In the genomic region with DNA sequence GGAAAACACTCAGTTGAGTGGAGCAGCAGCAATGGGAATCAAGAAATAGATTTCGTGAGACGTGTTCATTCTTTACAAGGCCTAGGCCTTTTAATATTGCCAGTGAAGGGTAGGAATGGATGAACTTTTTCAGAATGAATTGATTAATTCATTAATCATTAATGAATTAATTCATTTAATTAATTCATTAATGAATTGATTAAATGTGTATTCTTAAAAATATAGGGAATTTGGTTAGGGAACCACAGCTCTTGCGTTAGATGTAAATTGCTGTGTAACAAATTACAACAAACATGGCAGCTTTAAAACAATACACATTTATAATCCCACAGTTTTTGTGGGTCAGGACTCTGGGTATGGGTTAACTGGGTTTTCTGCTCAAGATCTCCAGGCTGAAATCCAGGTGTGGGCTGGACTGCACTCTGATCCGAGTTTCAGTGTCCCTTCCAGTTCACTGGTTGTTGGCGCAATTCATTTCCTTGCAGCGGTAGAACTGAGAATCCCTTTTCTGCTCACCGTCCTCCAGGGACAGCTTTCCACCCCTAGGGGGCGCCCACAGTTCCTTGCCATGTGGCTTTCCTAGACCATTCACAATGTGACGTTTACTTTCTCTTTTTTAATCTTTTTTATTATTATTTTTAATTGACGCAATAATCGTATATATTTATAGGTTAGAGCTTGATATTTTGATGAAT, we compare ENCODE assay signal across 1 cellular context.
TF ChIP-seq lines count a peak whose summit lies in the region.

No MANE protein-coding gene starts in this region.

TF ChIP-seq in HepG2, 621 proteins besides CTCF, POLR2A, EP300 and RAD21 (continued from another document and continues in another):
- TF ChIP-seq, protein P1, sequence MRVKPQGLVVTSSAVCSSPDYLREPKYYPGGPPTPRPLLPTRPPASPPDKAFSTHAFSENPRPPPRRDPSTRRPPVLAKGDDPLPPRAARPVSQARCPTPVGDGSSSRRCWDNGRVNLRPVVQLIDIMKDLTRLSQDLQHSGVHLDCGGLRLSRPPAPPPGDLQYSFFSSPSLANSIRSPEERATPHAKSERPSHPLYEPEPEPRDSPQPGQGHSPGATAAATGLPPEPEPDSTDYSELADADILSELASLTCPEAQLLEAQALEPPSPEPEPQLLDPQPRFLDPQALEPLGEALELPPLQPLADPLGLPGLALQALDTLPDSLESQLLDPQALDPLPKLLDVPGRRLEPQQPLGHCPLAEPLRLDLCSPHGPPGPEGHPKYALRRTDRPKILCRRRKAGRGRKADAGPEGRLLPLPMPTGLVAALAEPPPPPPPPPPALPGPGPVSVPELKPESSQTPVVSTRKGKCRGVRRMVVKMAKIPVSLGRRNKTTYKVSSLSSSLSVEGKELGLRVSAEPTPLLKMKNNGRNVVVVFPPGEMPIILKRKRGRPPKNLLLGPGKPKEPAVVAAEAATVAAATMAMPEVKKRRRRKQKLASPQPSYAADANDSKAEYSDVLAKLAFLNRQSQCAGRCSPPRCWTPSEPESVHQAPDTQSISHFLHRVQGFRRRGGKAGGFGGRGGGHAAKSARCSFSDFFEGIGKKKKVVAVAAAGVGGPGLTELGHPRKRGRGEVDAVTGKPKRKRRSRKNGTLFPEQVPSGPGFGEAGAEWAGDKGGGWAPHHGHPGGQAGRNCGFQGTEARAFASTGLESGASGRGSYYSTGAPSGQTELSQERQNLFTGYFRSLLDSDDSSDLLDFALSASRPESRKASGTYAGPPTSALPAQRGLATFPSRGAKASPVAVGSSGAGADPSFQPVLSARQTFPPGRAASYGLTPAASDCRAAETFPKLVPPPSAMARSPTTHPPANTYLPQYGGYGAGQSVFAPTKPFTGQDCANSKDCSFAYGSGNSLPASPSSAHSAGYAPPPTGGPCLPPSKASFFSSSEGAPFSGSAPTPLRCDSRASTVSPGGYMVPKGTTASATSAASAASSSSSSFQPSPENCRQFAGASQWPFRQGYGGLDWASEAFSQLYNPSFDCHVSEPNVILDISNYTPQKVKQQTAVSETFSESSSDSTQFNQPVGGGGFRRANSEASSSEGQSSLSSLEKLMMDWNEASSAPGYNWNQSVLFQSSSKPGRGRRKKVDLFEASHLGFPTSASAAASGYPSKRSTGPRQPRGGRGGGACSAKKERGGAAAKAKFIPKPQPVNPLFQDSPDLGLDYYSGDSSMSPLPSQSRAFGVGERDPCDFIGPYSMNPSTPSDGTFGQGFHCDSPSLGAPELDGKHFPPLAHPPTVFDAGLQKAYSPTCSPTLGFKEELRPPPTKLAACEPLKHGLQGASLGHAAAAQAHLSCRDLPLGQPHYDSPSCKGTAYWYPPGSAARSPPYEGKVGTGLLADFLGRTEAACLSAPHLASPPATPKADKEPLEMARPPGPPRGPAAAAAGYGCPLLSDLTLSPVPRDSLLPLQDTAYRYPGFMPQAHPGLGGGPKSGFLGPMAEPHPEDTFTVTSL (CRISPR knock-in tag; IDR thresholded peaks at IDR 0.05; ENCODE audit: borderline replicate concordance), result no peak
- TF ChIP-seq ZNF329 (CRISPR knock-in tag; IDR thresholded peaks at IDR 0.05; ENCODE audit: low read depth), result no peak
- TF ChIP-seq CENPX (CRISPR knock-in tag; IDR thresholded peaks at IDR 0.05), result no peak
- TF ChIP-seq SP5 (CRISPR knock-in tag; IDR thresholded peaks at IDR 0.05; ENCODE audit: borderline replicate concordance, low read depth), result 0 out of 2 replicates have a peak, but pooled peaks have one; percentile 20
- TF ChIP-seq, protein P2, sequence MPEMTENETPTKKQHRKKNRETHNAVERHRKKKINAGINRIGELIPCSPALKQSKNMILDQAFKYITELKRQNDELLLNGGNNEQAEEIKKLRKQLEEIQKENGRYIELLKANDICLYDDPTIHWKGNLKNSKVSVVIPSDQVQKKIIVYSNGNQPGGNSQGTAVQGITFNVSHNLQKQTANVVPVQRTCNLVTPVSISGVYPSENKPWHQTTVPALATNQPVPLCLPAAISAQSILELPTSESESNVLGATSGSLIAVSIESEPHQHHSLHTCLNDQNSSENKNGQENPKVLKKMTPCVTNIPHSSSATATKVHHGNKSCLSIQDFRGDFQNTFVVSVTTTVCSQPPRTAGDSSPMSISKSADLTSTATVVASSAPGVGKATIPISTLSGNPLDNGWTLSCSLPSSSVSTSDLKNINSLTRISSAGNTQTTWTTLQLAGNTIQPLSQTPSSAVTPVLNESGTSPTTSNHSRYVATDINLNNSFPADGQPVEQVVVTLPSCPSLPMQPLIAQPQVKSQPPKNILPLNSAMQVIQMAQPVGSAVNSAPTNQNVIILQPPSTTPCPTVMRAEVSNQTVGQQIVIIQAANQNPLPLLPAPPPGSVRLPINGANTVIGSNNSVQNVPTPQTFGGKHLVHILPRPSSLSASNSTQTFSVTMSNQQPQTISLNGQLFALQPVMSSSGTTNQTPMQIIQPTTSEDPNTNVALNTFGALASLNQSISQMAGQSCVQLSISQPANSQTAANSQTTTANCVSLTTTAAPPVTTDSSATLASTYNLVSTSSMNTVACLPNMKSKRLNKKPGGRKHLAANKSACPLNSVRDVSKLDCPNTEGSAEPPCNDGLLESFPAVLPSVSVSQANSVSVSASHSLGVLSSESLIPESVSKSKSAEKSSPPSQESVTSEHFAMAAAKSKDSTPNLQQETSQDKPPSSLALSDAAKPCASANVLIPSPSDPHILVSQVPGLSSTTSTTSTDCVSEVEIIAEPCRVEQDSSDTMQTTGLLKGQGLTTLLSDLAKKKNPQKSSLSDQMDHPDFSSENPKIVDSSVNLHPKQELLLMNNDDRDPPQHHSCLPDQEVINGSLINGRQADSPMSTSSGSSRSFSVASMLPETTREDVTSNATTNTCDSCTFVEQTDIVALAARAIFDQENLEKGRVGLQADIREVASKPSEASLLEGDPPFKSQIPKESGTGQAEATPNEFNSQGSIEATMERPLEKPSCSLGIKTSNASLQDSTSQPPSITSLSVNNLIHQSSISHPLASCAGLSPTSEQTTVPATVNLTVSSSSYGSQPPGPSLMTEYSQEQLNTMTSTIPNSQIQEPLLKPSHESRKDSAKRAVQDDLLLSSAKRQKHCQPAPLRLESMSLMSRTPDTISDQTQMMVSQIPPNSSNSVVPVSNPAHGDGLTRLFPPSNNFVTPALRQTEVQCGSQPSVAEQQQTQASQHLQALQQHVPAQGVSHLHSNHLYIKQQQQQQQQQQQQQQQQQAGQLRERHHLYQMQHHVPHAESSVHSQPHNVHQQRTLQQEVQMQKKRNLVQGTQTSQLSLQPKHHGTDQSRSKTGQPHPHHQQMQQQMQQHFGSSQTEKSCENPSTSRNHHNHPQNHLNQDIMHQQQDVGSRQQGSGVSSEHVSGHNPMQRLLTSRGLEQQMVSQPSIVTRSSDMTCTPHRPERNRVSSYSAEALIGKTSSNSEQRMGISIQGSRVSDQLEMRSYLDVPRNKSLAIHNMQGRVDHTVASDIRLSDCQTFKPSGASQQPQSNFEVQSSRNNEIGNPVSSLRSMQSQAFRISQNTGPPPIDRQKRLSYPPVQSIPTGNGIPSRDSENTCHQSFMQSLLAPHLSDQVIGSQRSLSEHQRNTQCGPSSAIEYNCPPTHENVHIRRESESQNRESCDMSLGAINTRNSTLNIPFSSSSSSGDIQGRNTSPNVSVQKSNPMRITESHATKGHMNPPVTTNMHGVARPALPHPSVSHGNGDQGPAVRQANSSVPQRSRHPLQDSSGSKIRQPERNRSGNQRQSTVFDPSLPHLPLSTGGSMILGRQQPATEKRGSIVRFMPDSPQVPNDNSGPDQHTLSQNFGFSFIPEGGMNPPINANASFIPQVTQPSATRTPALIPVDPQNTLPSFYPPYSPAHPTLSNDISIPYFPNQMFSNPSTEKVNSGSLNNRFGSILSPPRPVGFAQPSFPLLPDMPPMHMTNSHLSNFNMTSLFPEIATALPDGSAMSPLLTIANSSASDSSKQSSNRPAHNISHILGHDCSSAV (CRISPR knock-in tag; IDR thresholded peaks at IDR 0.05; ENCODE audit: borderline replicate concordance), result no peak
- TF ChIP-seq, protein P3, sequence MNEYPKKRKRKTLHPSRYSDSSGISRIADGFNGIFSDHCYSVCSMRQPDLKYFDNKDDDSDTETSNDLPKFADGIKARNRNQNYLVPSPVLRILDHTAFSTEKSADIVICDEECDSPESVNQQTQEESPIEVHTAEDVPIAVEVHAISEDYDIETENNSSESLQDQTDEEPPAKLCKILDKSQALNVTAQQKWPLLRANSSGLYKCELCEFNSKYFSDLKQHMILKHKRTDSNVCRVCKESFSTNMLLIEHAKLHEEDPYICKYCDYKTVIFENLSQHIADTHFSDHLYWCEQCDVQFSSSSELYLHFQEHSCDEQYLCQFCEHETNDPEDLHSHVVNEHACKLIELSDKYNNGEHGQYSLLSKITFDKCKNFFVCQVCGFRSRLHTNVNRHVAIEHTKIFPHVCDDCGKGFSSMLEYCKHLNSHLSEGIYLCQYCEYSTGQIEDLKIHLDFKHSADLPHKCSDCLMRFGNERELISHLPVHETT (CRISPR knock-in tag; conservative IDR thresholded peaks at IDR 0.05), result 0 out of 2 replicates have a peak, but pooled peaks have one; percentile 12
- TF ChIP-seq POLR2G (IDR thresholded peaks at IDR 0.05; ENCODE audit: low read depth, low read length), result no peak; the same call in 1 of the 2 replicates
- TF ChIP-seq ZNF367 (CRISPR knock-in tag; IDR thresholded peaks at IDR 0.05; ENCODE audit: borderline replicate concordance), result no peak
- no peak for TF ChIP-seq CREM (IDR thresholded peaks at IDR 0.05)
- TF ChIP-seq CREM (CRISPR knock-in tag; IDR thresholded peaks at IDR 0.05), result no peak
- TF ChIP-seq SMC3 (IDR thresholded peaks at IDR 0.05; ENCODE audit: low read length), result peak; percentile 99
- no peak; the same call in 1 of the 2 replicates for TF ChIP-seq MXD4 (CRISPR knock-in tag; IDR thresholded peaks at IDR 0.05)
- TF ChIP-seq FOXK2 (IDR thresholded peaks at IDR 0.05), result no peak
- TF ChIP-seq ZNF768 (CRISPR knock-in tag; IDR thresholded peaks at IDR 0.05), result no peak
- TF ChIP-seq NFE2L2 (IDR thresholded peaks at IDR 0.05; ENCODE audit: low read length), result no peak; the same call in 1 of the 2 replicates
- no peak for TF ChIP-seq ZNF530 (CRISPR knock-in tag; IDR thresholded peaks at IDR 0.05; ENCODE audit: low read depth)
- TF ChIP-seq, protein P4, sequence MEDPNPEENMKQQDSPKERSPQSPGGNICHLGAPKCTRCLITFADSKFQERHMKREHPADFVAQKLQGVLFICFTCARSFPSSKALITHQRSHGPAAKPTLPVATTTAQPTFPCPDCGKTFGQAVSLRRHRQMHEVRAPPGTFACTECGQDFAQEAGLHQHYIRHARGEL (CRISPR knock-in tag; IDR thresholded peaks at IDR 0.05), result no peak
- no peak for TF ChIP-seq GLI4 (CRISPR knock-in tag; IDR thresholded peaks at IDR 0.05; ENCODE audit: borderline replicate concordance)
- no peak for TF ChIP-seq CENPT (CRISPR knock-in tag; IDR thresholded peaks at IDR 0.05; ENCODE audit: low read depth)
- TF ChIP-seq, protein P5, sequence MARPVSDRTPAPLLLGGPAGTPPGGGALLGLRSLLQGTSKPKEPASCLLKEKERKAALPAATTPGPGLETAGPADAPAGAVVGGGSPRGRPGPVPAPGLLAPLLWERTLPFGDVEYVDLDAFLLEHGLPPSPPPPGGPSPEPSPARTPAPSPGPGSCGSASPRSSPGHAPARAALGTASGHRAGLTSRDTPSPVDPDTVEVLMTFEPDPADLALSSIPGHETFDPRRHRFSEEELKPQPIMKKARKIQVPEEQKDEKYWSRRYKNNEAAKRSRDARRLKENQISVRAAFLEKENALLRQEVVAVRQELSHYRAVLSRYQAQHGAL (CRISPR knock-in tag; IDR thresholded peaks at IDR 0.05; ENCODE audit: not compliant biosample characterization), result no peak
- TF ChIP-seq ADNP (CRISPR knock-in tag; IDR thresholded peaks at IDR 0.05), result peak; percentile 77; the same call in 1 of the 2 replicates
- TF ChIP-seq, protein P6, sequence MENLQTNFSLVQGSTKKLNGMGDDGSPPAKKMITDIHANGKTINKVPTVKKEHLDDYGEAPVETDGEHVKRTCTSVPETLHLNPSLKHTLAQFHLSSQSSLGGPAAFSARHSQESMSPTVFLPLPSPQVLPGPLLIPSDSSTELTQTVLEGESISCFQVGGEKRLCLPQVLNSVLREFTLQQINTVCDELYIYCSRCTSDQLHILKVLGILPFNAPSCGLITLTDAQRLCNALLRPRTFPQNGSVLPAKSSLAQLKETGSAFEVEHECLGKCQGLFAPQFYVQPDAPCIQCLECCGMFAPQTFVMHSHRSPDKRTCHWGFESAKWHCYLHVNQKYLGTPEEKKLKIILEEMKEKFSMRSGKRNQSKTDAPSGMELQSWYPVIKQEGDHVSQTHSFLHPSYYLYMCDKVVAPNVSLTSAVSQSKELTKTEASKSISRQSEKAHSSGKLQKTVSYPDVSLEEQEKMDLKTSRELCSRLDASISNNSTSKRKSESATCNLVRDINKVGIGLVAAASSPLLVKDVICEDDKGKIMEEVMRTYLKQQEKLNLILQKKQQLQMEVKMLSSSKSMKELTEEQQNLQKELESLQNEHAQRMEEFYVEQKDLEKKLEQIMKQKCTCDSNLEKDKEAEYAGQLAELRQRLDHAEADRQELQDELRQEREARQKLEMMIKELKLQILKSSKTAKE (CRISPR knock-in tag; IDR thresholded peaks at IDR 0.05; ENCODE audit: borderline replicate concordance), result no peak
- no peak for TF ChIP-seq ZNF670 (CRISPR knock-in tag; IDR thresholded peaks at IDR 0.05; ENCODE audit: borderline replicate concordance)
- no peak for TF ChIP-seq HOXA9 (CRISPR knock-in tag; IDR thresholded peaks at IDR 0.05; ENCODE audit: borderline replicate concordance)
- TF ChIP-seq, protein P7, sequence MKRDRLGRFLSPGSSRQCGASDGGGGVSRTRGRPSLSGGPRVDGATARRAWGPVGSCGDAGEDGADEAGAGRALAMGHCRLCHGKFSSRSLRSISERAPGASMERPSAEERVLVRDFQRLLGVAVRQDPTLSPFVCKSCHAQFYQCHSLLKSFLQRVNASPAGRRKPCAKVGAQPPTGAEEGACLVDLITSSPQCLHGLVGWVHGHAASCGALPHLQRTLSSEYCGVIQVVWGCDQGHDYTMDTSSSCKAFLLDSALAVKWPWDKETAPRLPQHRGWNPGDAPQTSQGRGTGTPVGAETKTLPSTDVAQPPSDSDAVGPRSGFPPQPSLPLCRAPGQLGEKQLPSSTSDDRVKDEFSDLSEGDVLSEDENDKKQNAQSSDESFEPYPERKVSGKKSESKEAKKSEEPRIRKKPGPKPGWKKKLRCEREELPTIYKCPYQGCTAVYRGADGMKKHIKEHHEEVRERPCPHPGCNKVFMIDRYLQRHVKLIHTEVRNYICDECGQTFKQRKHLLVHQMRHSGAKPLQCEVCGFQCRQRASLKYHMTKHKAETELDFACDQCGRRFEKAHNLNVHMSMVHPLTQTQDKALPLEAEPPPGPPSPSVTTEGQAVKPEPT (CRISPR knock-in tag; IDR thresholded peaks at IDR 0.05; ENCODE audit: low read depth), result 0 out of 2 replicates have a peak, but pooled peaks have one; percentile 26
- TF ChIP-seq, protein P8, sequence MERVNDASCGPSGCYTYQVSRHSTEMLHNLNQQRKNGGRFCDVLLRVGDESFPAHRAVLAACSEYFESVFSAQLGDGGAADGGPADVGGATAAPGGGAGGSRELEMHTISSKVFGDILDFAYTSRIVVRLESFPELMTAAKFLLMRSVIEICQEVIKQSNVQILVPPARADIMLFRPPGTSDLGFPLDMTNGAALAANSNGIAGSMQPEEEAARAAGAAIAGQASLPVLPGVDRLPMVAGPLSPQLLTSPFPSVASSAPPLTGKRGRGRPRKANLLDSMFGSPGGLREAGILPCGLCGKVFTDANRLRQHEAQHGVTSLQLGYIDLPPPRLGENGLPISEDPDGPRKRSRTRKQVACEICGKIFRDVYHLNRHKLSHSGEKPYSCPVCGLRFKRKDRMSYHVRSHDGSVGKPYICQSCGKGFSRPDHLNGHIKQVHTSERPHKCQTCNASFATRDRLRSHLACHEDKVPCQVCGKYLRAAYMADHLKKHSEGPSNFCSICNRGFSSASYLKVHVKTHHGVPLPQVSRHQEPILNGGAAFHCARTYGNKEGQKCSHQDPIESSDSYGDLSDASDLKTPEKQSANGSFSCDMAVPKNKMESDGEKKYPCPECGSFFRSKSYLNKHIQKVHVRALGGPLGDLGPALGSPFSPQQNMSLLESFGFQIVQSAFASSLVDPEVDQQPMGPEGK (CRISPR knock-in tag; IDR thresholded peaks at IDR 0.05), result peak; percentile 33; the same call in 1 of the 2 replicates
- TF ChIP-seq IKZF4 (CRISPR knock-in tag; IDR thresholded peaks at IDR 0.05; ENCODE audit: borderline replicate concordance, low read depth, not compliant biosample characterization), result no peak
- TF ChIP-seq KDM5B (CRISPR knock-in tag; IDR thresholded peaks at IDR 0.05; ENCODE audit: borderline replicate concordance), result no peak
- no peak for TF ChIP-seq ZNF839 (CRISPR knock-in tag; IDR thresholded peaks at IDR 0.05; ENCODE audit: borderline replicate concordance)
